8 cellular contexts compared by ENCODE assay signal in genomic region chr1:12595839-12596821, GRCh38. TPM values are rescaled to one million over a fixed set of nuclear protein-coding genes. Genes with fewer than 3 reads are reported as not detected.
DNase-seq lines count a peak whose midpoint lies in the region; ATAC-seq and TF ChIP-seq lines count a peak whose summit lies in the region.

No MANE protein-coding gene starts in this region.

- no peak for DNase-seq in activated CD4-positive, CD25-positive, alpha-beta regulatory T cell (lab: John Stamatoyannopoulos, UW)
- DNase-seq in NCI-H2196 (lab: John Stamatoyannopoulos, UW; ENCODE audit: unreplicated experiment) (peak; percentile 90), breast epithelium (ENCODE audit: low spot score in 2 of 2) (peak; percentile 91 to 97), iPS-NIHi11 (ENCODE audit: low spot score) (peak; percentile 88), sigmoid colon (peak; percentile 97), OCI-M2 (lab: John Stamatoyannopoulos, UW; ENCODE audit: unreplicated experiment) (no peak)

- H3K36me3 ChIP-seq in breast epithelium (no peaks in the 10 kb centered on the region), sigmoid colon (no peaks in the 10 kb centered on the region)

- H3K4me1 ChIP-seq in breast epithelium (peaks cover 23 to 37% of the 10 kb centered on the region in 2 donors), sigmoid colon (peaks cover 0 to 100% (median 98%) of the 10 kb centered on the region in 4 donors)

- H3K27me3 ChIP-seq in breast epithelium (no peaks in the 10 kb centered on the region), sigmoid colon (no peaks in the 10 kb centered on the region)

- intact Hi-C loops in breast epithelium (cut with DNase I; ENCODE audit: low total_unique reads) (no loop called here), sigmoid colon (cut with DNase I) (loop anchor here (1.0 to 5.0 kb wide), 2 partner anchors 22 to 119 kb away; partner anchors contain the start of gene DHRS3)

- peak; percentile 22 to 54 for ATAC-seq in activated CD4-positive, CD25-positive, alpha-beta regulatory T cell treated with anti-CD3 and anti-CD28 coated beads, Interleukin-2, amount 50 U/mL, for 24 hours
- no peak for ATAC-seq in HG03378 (IDR thresholded peaks at IDR 0.05; ENCODE audit: unreplicated experiment)

- peak in 2 of 4 donors; percentile 80 to 88 for TF ChIP-seq EP300 in sigmoid colon (IDR thresholded peaks at IDR 0.05)

- no peak for TF ChIP-seq POLR2A in breast epithelium (IDR thresholded peaks at IDR 0.05)
- peak in 1 of 2 donors; percentile 7 for TF ChIP-seq POLR2A in sigmoid colon (IDR thresholded peaks at IDR 0.05)

- H3K9me3 ChIP-seq in breast epithelium (no peaks in the 10 kb centered on the region), sigmoid colon (no peaks in the 10 kb centered on the region)

- H3K4me3 ChIP-seq in breast epithelium: peak overlapping the region; percentile 33 to 72 (median 54)
- peak overlapping the region; percentile 15 to 47 (median 42) for H3K4me3 ChIP-seq in sigmoid colon

- WGBS in sigmoid colon, 2 donors: 13 to 20% methylated on average over 56 of the region's 56 CpGs

- H3K27ac ChIP-seq in breast epithelium (peak overlapping the region; percentile 96 to 97), sigmoid colon (peak overlapping the region; percentile 90 to 99 (median 94))

- TF ChIP-seq CTCF in breast epithelium (IDR thresholded peaks at IDR 0.05) (no peak), sigmoid colon (IDR thresholded peaks at IDR 0.05) (no peak)

RNA-seq across cellular contexts. Expression of gene DHRS3, which starts 21.9 kb away (rescaled TPM):
- 100 to 1,000 TPM; 109 to 151 (median 117) TPM for total RNA-seq in breast epithelium
- 100 to 1,000 TPM in 1 of 4 donors, 10 to 100 TPM in 3; 47.1 to 102 (median 73.1) TPM for total RNA-seq in sigmoid colon
- polyA plus RNA-seq in sigmoid colon: 10 to 100 TPM; 34.8 to 47.9 (median 36.5) TPM

RNA-seq across cellular contexts. Expression of gene AADACL4, which starts 47.8 kb away (rescaled TPM):
- total RNA-seq in breast epithelium: not detected
- not detected for total RNA-seq in sigmoid colon
- polyA plus RNA-seq in sigmoid colon: under 1 TPM in 1 of 3 donors, not detected in 2; 0.04 TPM

Comparison
In these comparisons a context has a peak if more than half of its experiments do, and no peak if none do; other contexts are left out.
1. DNase-seq: peak in NCI-H2196 (single experiment), breast epithelium (2 of 2), iPS-NIHi11 (single experiment) and sigmoid colon (single experiment); none in activated CD4-positive, CD25-positive, alpha-beta regulatory T cell (0 of 4) and OCI-M2 (single experiment).